ENCODE assay signal across 12 cellular contexts in the genomic region with DNA sequence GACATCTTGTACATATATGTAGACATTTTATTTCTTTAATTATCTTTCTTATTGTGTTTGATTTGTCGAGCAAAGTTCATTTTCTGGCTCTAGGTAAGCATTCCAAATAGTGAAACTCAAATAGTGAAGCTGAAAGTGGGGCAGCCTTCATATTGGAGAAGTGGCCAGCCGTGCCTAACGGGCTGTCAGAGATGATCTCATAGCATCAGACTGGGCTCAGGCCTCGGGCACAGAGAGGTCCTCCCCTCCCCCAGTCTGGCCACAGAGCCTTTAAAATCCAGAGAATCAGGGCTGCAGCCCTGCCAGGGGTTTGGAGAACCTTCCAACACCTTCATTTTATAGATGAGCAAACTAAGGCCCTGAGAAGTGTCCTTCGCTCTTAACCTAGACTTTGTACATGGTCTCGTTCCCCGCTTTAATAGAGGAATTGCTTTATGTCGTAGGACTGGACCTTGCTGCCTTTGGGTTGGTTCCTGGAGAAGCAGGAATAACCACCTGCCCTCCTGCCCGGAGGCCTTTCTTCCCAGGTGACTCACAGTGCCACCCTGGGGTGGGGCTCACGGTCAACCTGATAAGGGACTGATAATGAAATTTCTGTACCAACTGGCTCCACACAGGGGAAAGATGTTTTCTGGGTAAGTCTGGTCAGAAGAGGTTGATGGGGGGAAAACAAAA. TPM values are rescaled to one million over a fixed set of nuclear protein-coding genes. Genes with fewer than 3 reads are reported as not detected.
DNase-seq lines count a peak whose midpoint lies in the region; ATAC-seq and TF ChIP-seq lines count a peak whose summit lies in the region.
"Had no signal": no experiment of that assay in that cellular context is flagged by ENCODE, and none has a peak within 500 bp of the region (broad histone marks: within the 10 kb centered on the region; RNA-seq: fewer than 3 reads in every experiment).

No MANE protein-coding gene starts in this region.

- H3K4me1 Mint-ChIP-seq in dendritic cell treated with granulocyte-macrophage colony-stimulating factor and Interleukin-4, amounts not matched to agents 40 ng/mL and 50 ng/mL, for 4 days (ENCODE audit: low read depth), result peaks cover 46% of the 10 kb centered on the region

- no peak overlapping the region for H3K4me3 Mint-ChIP-seq in dendritic cell treated with granulocyte-macrophage colony-stimulating factor and Interleukin-4, amounts not matched to agents 40 ng/mL and 50 ng/mL, for 4 days
- H3K4me3 Mint-ChIP-seq: activated T-cell treated with anti-CD3 and anti-CD28 coated beads, Interleukin-2, amount 50 U/mL, for 72 hours; T-helper 1 cell treated with Interleukin-12 subunit alpha and Interleukin-12 subunit beta and Interleukin-4 antibody, amounts not matched to agents 30 μg/mL and 1 μg/mL, for 36 hours had no signal

- H3K27me3 ChIP-seq in heart left ventricle (no peaks in the 10 kb centered on the region), muscle layer of duodenum (ENCODE audit: low read depth, low read length) (no peaks in the 10 kb centered on the region), uterus (no peaks in the 10 kb centered on the region)

- TF ChIP-seq POLR2A in heart left ventricle (IDR thresholded peaks at IDR 0.05) (no peak), uterus (IDR thresholded peaks at IDR 0.05) (no peak)

- H3K9me3 ChIP-seq in heart left ventricle, result no peaks in the 10 kb centered on the region
- H3K9me3 ChIP-seq in muscle layer of duodenum (ENCODE audit: control insufficient read depth in 1 of 2, low read length in 2 of 2), result no peaks in the 10 kb centered on the region
- H3K9me3 ChIP-seq in uterus, result no peaks in the 10 kb centered on the region

- DNase-seq in heart left ventricle (no peak), left ventricle myocardium superior (no peak), uterus (peak in 1 of 2 donors; percentile 54), mesenteric fat pad (ENCODE audit: low spot score) (no peak)
- DNase-seq: activated T-cell treated with anti-CD3 and anti-CD28 coated beads, Interleukin-2, amount 50 U/mL, for 72 hours had no signal

- H3K4me1 ChIP-seq in heart left ventricle, result peaks cover 0 to 53% (median 35%) of the 10 kb centered on the region in 12 donors
- H3K4me1 ChIP-seq in muscle layer of duodenum (ENCODE audit: control insufficient read depth in 1 of 2, insufficient read depth in 2 of 2, low read length in 2 of 2), result peaks cover 32 to 45% of the 10 kb centered on the region in 2 donors
- no peaks in the 10 kb centered on the region for H3K4me1 ChIP-seq in uterus

- 79 to 92% (median 81%) methylated on average over 10 of the region's 10 CpGs for WGBS in heart left ventricle, 4 donors

- TF ChIP-seq CTCF in heart left ventricle (IDR thresholded peaks at IDR 0.05) (no peak), uterus (IDR thresholded peaks at IDR 0.05) (no peak)

- H3K36me3 ChIP-seq in heart left ventricle (peaks cover 0 to 3% (median 0%) of the 10 kb centered on the region in 9 donors), muscle layer of duodenum (ENCODE audit: control insufficient read depth in 1 of 2, insufficient read depth in 2 of 2, low read length in 2 of 2) (no peaks in the 10 kb centered on the region), uterus (no peaks in the 10 kb centered on the region)

- peaks cover 39% of the 10 kb centered on the region for H3K36me3 Mint-ChIP-seq in dendritic cell treated with granulocyte-macrophage colony-stimulating factor and Interleukin-4, amounts not matched to agents 40 ng/mL and 50 ng/mL, for 4 days (ENCODE audit: low read depth)

- H3K27ac ChIP-seq in heart left ventricle, result peak overlapping the region in 7 of 12 donors; percentile 6 to 92 (median 29)
- H3K27ac ChIP-seq in muscle layer of duodenum (ENCODE audit: low read length), result peak overlapping the region; percentile 77
- H3K27ac ChIP-seq in uterus, result peak overlapping the region; percentile 52 to 71
- H3K27ac ChIP-seq: HL-60 had no signal

- peaks cover 7% of the 10 kb centered on the region for H3K27me3 Mint-ChIP-seq in dendritic cell treated with granulocyte-macrophage colony-stimulating factor and Interleukin-4, amounts not matched to agents 40 ng/mL and 50 ng/mL, for 4 days

- H3K4me3 ChIP-seq in heart left ventricle (no peak overlapping the region), muscle layer of duodenum (ENCODE audit: low read depth in 1 of 2, low read length in 2 of 2) (no peak overlapping the region), uterus (no peak overlapping the region)

- no peak for ATAC-seq in heart left ventricle
- ATAC-seq in left ventricle myocardium superior, result no peak
- no peak for ATAC-seq in activated CD4-positive, CD25-positive, alpha-beta regulatory T cell treated with anti-CD3 and anti-CD28 coated beads, Interleukin-2, amount 50 U/mL, for 24 hours
- no peak for ATAC-seq in HG03139 (IDR thresholded peaks at IDR 0.05; ENCODE audit: unreplicated experiment)
- ATAC-seq: activated T-cell treated with anti-CD3 and anti-CD28 coated beads, Interleukin-2, amount 50 U/mL, for 72 hours had no signal

- intact Hi-C loops in heart left ventricle (cut with DNase I), result no loop called here
- intact Hi-C loops in left ventricle myocardium superior (cut with micrococcal nuclease), result no loop called here
- intact Hi-C loops in dendritic cell treated with granulocyte-macrophage colony-stimulating factor and Interleukin-4, amounts not matched to agents 40 ng/mL and 50 ng/mL, for 4 days (cut with micrococcal nuclease), result no loop called here
- intact Hi-C loops in uterus (cut with DNase I; ENCODE audit: low total_unique reads), result no loop called here

- H3K27ac Mint-ChIP-seq in dendritic cell treated with granulocyte-macrophage colony-stimulating factor and Interleukin-4, amounts not matched to agents 40 ng/mL and 50 ng/mL, for 4 days, result peak overlapping the region; percentile 62
- H3K27ac Mint-ChIP-seq: activated T-cell treated with anti-CD3 and anti-CD28 coated beads, Interleukin-2, amount 50 U/mL, for 72 hours; T-helper 1 cell treated with Interleukin-12 subunit alpha and Interleukin-12 subunit beta and Interleukin-4 antibody, amounts not matched to agents 30 μg/mL and 1 μg/mL, for 36 hours had no signal

- no peaks in the 10 kb centered on the region for H3K9me3 Mint-ChIP-seq in dendritic cell treated with granulocyte-macrophage colony-stimulating factor and Interleukin-4, amounts not matched to agents 40 ng/mL and 50 ng/mL, for 4 days
- H3K9me3 Mint-ChIP-seq: activated T-cell treated with anti-CD3 and anti-CD28 coated beads, Interleukin-2, amount 50 U/mL, for 72 hours; T-helper 1 cell treated with Interleukin-12 subunit alpha and Interleukin-12 subunit beta and Interleukin-4 antibody, amounts not matched to agents 30 μg/mL and 1 μg/mL, for 36 hours had no signal

RNA-seq across cellular contexts. Expression of a gene that starts 7.3 kb away (rescaled TPM):
- total RNA-seq in heart left ventricle (10 to 100 TPM in 6 of 9 donors, 1 to 10 TPM in 3; 4.5 to 20.2 (median 11.1) TPM), left ventricle myocardium superior (8.3 TPM), uterus (10 to 100 TPM; 17.2 to 58.1 (median 24.4) TPM), mesenteric fat pad (109 TPM)
- polyA plus RNA-seq in heart left ventricle, result 10 to 100 TPM; 10.5 to 12.5 TPM

RNA-seq across cellular contexts. Expression of a gene that starts 41.8 kb away (rescaled TPM):
- total RNA-seq in heart left ventricle (under 1 TPM in 4 of 9 donors, not detected in 5; 0.22 to 0.39 (median 0.29) TPM), left ventricle myocardium superior (not detected), uterus (10 to 100 TPM in 2 of 4 donors, 1 to 10 TPM in 1, under 1 TPM in 1; 0.28 to 35.0 (median 13.8) TPM), mesenteric fat pad (0.61 TPM)
- under 1 TPM; 0.11 to 0.15 TPM for polyA plus RNA-seq in heart left ventricle
- total RNA-seq: activated T-cell treated with anti-CD3 and anti-CD28 coated beads, Interleukin-2, amount 50 U/mL, for 72 hours; endothelial cell of umbilical vein had no signal
